Comparison of ENCODE assay signal across 8 cellular contexts in genomic region chr10:83871486-83872081, GRCh38.
A peak's percentile ranks its signal among the peaks of the same experiment; 100 is the strongest.
DNase-seq lines count a peak whose midpoint lies in the region; ATAC-seq and TF ChIP-seq lines count a peak whose summit lies in the region.

No MANE protein-coding gene starts in this region.

- H3K27ac ChIP-seq in OCI-LY1 (ENCODE audit: low read depth, low read length, poor library complexity, severe bottlenecking) (no peak overlapping the region), neural progenitor cell (no peak overlapping the region), testis (no peak overlapping the region)

- no peaks in the 10 kb centered on the region for H3K79me2 ChIP-seq in OCI-LY1 (ENCODE audit: insufficient read depth, low read length)
- no peaks in the 10 kb centered on the region for H3K79me2 ChIP-seq in neural progenitor cell (ENCODE audit: low read depth)

- H3K27me3 ChIP-seq in OCI-LY1 (ENCODE audit: insufficient read depth, low read length): no peaks in the 10 kb centered on the region
- H3K27me3 ChIP-seq in neural progenitor cell: peaks cover 5% of the 10 kb centered on the region
- no peaks in the 10 kb centered on the region for H3K27me3 ChIP-seq in testis

- H2AFZ ChIP-seq in OCI-LY1 (ENCODE audit: low read length) (no peak overlapping the region), neural progenitor cell (replicated peaks) (no peak overlapping the region)

- H3K4me2 ChIP-seq in OCI-LY1 (ENCODE audit: low read length) (no peak overlapping the region), neural progenitor cell (no peak overlapping the region)

- peak; percentile 96 for ATAC-seq in GM21423 (IDR thresholded peaks at IDR 0.05; ENCODE audit: unreplicated experiment)

- peak; percentile 87 for TF ChIP-seq CTCF in OCI-LY1 (IDR thresholded peaks at IDR 0.05; ENCODE audit: low read length)
- TF ChIP-seq CTCF in fibroblast of mammary gland (conservative IDR thresholded peaks at IDR 0.05; ENCODE audit: control insufficient read depth, insufficient read depth, low read depth, low read length): peak; percentile 78
- TF ChIP-seq CTCF in neural progenitor cell (IDR thresholded peaks at IDR 0.05): peak; percentile 95
- TF ChIP-seq CTCF in testis (IDR thresholded peaks at IDR 0.05): peak; percentile 84 to 97 (median 90)

- H3K4me1 Mint-ChIP-seq in neural progenitor cell: peaks cover 3% of the 10 kb centered on the region

- TF ChIP-seq POLR2A in testis (IDR thresholded peaks at IDR 0.05): no peak

- H3K9ac ChIP-seq in OCI-LY1 (ENCODE audit: low read length): no peak overlapping the region
- no peak overlapping the region for H3K9ac ChIP-seq in neural progenitor cell

- peaks cover 2% of the 10 kb centered on the region for H3K27me3 Mint-ChIP-seq in neural progenitor cell (ENCODE audit: insufficient read depth, low read depth)

- WGBS in testis, 2 donors: 15 to 18% methylated on average over 12 to 14 of the region's 14 CpGs

- no peaks in the 10 kb centered on the region for H3F3A ChIP-seq in OCI-LY1 (ENCODE audit: insufficient read depth, low read length)
- no peaks in the 10 kb centered on the region for H3F3A ChIP-seq in neural progenitor cell (ENCODE audit: low read depth)

- H3K36me3 ChIP-seq in OCI-LY1 (ENCODE audit: insufficient read depth, low read length) (no peaks in the 10 kb centered on the region), neural progenitor cell (no peaks in the 10 kb centered on the region), testis (ENCODE audit: low read depth, missing control alignments) (no peaks in the 10 kb centered on the region)

- no peaks in the 10 kb centered on the region for H4K20me1 ChIP-seq in OCI-LY1 (ENCODE audit: insufficient read depth, low read length)
- no peaks in the 10 kb centered on the region for H4K20me1 ChIP-seq in neural progenitor cell (ENCODE audit: low read depth)

- no peaks in the 10 kb centered on the region for H3K36me3 Mint-ChIP-seq in neural progenitor cell

- H3K4me3 ChIP-seq in OCI-LY1 (ENCODE audit: low read depth, low read length, poor library complexity, severe bottlenecking) (no peak overlapping the region), fibroblast of mammary gland (ENCODE audit: control insufficient read depth, low read depth, low read length) (no peak overlapping the region), neural progenitor cell (no peak overlapping the region), testis (no peak overlapping the region)

- H3K9me3 ChIP-seq in OCI-LY1 (ENCODE audit: low read length) (no peaks in the 10 kb centered on the region), neural progenitor cell (ENCODE audit: low read depth) (no peaks in the 10 kb centered on the region), testis (no peaks in the 10 kb centered on the region)

- no peak overlapping the region for H3K4me3 Mint-ChIP-seq in neural progenitor cell

- no peak overlapping the region for H3K27ac Mint-ChIP-seq in neural progenitor cell

- intact Hi-C loops in testis (cut with DNase I; ENCODE audit: low total_unique reads): no loop called here

- no peaks in the 10 kb centered on the region for H3K9me2 ChIP-seq in OCI-LY1 (ENCODE audit: low read depth, low read length)

- no peaks in the 10 kb centered on the region for H3K9me3 Mint-ChIP-seq in neural progenitor cell

- DNase-seq in DMS79 (lab: John Stamatoyannopoulos, UW) (peak; percentile 0), HPDE6-E6E7 (ENCODE audit: extremely low spot score) (peak; percentile 61), fibroblast of mammary gland (ENCODE audit: low read depth) (peak; percentile 51), neural progenitor cell (ENCODE audit: low spot score) (peak; percentile 89), testis (peak; percentile 86)
- peak; percentile 43 for DNase-seq in activated T-cell treated with anti-CD3 and anti-CD28 coated beads, Interleukin-2, amount 50 U/mL, for 1 hour

- no peaks in the 10 kb centered on the region for H3K4me1 ChIP-seq in OCI-LY1 (ENCODE audit: insufficient read depth, low read length, severe bottlenecking)
- H3K4me1 ChIP-seq in neural progenitor cell: no peaks in the 10 kb centered on the region
- no peaks in the 10 kb centered on the region for H3K4me1 ChIP-seq in testis

Comparison
In these comparisons a context has a peak if more than half of its experiments do, and no peak if none do; other contexts are left out.
1. DNase-seq: peak in every context shown above with its lines; median percentile 89 in neural progenitor cell; 86 in testis; 61 in HPDE6-E6E7; 51 in fibroblast of mammary gland; 43 in activated T-cell treated with anti-CD3 and anti-CD28 coated beads, Interleukin-2, amount 50 U/mL, for 1 hour; 0 in DMS79.